Comparison of ENCODE assay signal across 1 cellular context in the genomic region with DNA sequence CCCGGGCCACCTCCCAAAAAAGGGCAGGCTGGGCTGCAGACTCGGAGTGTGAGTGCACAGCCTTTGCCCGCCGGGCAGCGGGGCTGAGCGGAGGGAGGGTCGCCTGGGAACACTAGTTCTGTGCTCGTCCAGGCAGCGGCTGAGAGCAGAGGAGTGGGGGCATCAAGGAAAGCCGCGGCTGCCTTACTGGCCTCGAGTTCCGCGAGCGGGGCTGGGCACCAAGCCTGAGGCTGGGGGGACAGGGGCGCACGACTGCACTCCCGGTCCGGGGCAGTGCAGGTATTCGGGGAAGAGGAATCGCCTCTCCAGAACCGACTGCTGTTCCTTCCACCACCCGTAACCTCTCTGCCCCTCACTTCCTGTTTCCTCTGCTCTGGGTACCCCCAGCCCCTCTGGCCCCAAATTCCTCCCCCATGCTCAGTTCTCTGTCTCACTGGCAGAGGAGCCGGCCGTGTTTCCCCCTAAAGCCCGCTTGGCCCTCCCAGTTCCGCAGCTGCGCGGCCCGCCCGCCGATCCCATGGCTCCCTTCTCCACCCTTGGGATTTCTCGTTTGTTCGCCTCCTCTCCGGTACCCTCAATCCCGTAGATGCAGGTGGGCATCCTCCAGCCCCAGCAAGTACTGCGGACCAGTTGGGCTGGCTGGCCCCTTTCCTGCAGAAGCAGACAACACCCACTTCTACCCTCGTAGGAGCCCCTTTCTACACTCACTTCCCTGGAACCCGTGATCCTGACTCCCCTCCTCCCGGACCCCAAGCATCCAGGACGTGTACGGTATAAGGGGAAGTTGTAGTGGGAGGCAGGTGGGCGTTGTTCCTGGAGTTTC.
A peak's percentile ranks its signal among the peaks of the same experiment; 100 is the strongest.
TF ChIP-seq lines count a peak whose summit lies in the region.

No MANE protein-coding gene starts in this region.

TF ChIP-seq in HEK293, 187 proteins besides CTCF, POLR2A, EP300 and RAD21 (continued from another document):
- TF ChIP-seq, protein P1, sequence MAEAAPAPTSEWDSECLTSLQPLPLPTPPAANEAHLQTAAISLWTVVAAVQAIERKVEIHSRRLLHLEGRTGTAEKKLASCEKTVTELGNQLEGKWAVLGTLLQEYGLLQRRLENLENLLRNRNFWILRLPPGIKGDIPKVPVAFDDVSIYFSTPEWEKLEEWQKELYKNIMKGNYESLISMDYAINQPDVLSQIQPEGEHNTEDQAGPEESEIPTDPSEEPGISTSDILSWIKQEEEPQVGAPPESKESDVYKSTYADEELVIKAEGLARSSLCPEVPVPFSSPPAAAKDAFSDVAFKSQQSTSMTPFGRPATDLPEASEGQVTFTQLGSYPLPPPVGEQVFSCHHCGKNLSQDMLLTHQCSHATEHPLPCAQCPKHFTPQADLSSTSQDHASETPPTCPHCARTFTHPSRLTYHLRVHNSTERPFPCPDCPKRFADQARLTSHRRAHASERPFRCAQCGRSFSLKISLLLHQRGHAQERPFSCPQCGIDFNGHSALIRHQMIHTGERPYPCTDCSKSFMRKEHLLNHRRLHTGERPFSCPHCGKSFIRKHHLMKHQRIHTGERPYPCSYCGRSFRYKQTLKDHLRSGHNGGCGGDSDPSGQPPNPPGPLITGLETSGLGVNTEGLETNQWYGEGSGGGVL (tag by site-specific recombination; IDR thresholded peaks at IDR 0.05): peak; percentile 49
- TF ChIP-seq ZNF311 (tag by site-specific recombination; IDR thresholded peaks at IDR 0.05; ENCODE audit: borderline replicate concordance) (no peak), ZNF670 (tag by site-specific recombination; IDR thresholded peaks at IDR 0.05; ENCODE audit: low read depth) (no peak), ZNF837 (tag by site-specific recombination; IDR thresholded peaks at IDR 0.05) (no peak), ZNF221 (tag by site-specific recombination; IDR thresholded peaks at IDR 0.05; ENCODE audit: borderline replicate concordance) (no peak), EGR2 (tag by site-specific recombination; IDR thresholded peaks at IDR 0.05; ENCODE audit: low read depth) (peak; percentile 71; the same call in 1 of the 2 replicates), ZNF37A (tag by site-specific recombination; IDR thresholded peaks at IDR 0.05) (no peak), ZNF175 (tag by site-specific recombination; IDR thresholded peaks at IDR 0.05) (no peak), ZNF785 (tag by site-specific recombination; IDR thresholded peaks at IDR 0.05) (no peak), GLIS2 (tag by site-specific recombination; IDR thresholded peaks at IDR 0.05) (peak; percentile 36; the same call in 1 of the 2 replicates), ZNF302 (tag by site-specific recombination; IDR thresholded peaks at IDR 0.05; ENCODE audit: low read depth) (no peak), ZBTB17 (tag by site-specific recombination; IDR thresholded peaks at IDR 0.05) (peak; percentile 88), SP2 (tag by site-specific recombination; IDR thresholded peaks at IDR 0.05) (peak; percentile 26; the same call in 1 of the 2 replicates), ZNF341 (tag by site-specific recombination; IDR thresholded peaks at IDR 0.05; ENCODE audit: low read depth) (peak; percentile 99), ZNF10 (tag by site-specific recombination; IDR thresholded peaks at IDR 0.05) (no peak), ZNF19 (tag by site-specific recombination; IDR thresholded peaks at IDR 0.05; ENCODE audit: low read depth) (no peak), ZNF426 (tag by site-specific recombination; IDR thresholded peaks at IDR 0.05) (no peak), GLI4 (tag by site-specific recombination; IDR thresholded peaks at IDR 0.05) (no peak), ZFHX2 (tag by site-specific recombination; conservative IDR thresholded peaks at IDR 0.05) (peak; percentile 87)
- TF ChIP-seq, protein P2, sequence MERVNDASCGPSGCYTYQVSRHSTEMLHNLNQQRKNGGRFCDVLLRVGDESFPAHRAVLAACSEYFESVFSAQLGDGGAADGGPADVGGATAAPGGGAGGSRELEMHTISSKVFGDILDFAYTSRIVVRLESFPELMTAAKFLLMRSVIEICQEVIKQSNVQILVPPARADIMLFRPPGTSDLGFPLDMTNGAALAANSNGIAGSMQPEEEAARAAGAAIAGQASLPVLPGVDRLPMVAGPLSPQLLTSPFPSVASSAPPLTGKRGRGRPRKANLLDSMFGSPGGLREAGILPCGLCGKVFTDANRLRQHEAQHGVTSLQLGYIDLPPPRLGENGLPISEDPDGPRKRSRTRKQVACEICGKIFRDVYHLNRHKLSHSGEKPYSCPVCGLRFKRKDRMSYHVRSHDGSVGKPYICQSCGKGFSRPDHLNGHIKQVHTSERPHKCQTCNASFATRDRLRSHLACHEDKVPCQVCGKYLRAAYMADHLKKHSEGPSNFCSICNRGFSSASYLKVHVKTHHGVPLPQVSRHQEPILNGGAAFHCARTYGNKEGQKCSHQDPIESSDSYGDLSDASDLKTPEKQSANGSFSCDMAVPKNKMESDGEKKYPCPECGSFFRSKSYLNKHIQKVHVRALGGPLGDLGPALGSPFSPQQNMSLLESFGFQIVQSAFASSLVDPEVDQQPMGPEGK (tag by site-specific recombination; IDR thresholded peaks at IDR 0.05): 0 out of 2 replicates have a peak, but pooled peaks have one; percentile 34
- TF ChIP-seq, protein P3, sequence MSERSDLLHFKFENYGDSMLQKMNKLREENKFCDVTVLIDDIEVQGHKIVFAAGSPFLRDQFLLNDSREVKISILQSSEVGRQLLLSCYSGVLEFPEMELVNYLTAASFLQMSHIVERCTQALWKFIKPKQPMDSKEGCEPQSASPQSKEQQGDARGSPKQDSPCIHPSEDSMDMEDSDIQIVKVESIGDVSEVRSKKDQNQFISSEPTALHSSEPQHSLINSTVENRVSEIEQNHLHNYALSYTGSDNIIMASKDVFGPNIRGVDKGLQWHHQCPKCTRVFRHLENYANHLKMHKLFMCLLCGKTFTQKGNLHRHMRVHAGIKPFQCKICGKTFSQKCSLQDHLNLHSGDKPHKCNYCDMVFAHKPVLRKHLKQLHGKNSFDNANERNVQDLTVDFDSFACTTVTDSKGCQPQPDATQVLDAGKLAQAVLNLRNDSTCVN (tag by site-specific recombination; optimal IDR thresholded peaks at IDR 0.05): peak; percentile 14
- TF ChIP-seq, protein P4, sequence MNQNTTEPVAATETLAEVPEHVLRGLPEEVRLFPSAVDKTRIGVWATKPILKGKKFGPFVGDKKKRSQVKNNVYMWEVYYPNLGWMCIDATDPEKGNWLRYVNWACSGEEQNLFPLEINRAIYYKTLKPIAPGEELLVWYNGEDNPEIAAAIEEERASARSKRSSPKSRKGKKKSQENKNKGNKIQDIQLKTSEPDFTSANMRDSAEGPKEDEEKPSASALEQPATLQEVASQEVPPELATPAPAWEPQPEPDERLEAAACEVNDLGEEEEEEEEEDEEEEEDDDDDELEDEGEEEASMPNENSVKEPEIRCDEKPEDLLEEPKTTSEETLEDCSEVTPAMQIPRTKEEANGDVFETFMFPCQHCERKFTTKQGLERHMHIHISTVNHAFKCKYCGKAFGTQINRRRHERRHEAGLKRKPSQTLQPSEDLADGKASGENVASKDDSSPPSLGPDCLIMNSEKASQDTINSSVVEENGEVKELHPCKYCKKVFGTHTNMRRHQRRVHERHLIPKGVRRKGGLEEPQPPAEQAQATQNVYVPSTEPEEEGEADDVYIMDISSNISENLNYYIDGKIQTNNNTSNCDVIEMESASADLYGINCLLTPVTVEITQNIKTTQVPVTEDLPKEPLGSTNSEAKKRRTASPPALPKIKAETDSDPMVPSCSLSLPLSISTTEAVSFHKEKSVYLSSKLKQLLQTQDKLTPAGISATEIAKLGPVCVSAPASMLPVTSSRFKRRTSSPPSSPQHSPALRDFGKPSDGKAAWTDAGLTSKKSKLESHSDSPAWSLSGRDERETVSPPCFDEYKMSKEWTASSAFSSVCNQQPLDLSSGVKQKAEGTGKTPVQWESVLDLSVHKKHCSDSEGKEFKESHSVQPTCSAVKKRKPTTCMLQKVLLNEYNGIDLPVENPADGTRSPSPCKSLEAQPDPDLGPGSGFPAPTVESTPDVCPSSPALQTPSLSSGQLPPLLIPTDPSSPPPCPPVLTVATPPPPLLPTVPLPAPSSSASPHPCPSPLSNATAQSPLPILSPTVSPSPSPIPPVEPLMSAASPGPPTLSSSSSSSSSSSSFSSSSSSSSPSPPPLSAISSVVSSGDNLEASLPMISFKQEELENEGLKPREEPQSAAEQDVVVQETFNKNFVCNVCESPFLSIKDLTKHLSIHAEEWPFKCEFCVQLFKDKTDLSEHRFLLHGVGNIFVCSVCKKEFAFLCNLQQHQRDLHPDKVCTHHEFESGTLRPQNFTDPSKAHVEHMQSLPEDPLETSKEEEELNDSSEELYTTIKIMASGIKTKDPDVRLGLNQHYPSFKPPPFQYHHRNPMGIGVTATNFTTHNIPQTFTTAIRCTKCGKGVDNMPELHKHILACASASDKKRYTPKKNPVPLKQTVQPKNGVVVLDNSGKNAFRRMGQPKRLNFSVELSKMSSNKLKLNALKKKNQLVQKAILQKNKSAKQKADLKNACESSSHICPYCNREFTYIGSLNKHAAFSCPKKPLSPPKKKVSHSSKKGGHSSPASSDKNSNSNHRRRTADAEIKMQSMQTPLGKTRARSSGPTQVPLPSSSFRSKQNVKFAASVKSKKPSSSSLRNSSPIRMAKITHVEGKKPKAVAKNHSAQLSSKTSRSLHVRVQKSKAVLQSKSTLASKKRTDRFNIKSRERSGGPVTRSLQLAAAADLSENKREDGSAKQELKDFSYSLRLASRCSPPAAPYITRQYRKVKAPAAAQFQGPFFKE (tag by site-specific recombination; IDR thresholded peaks at IDR 0.05; ENCODE audit: borderline replicate concordance): no peak
